ENCODE assay signal across 10 cellular contexts in the genomic region with DNA sequence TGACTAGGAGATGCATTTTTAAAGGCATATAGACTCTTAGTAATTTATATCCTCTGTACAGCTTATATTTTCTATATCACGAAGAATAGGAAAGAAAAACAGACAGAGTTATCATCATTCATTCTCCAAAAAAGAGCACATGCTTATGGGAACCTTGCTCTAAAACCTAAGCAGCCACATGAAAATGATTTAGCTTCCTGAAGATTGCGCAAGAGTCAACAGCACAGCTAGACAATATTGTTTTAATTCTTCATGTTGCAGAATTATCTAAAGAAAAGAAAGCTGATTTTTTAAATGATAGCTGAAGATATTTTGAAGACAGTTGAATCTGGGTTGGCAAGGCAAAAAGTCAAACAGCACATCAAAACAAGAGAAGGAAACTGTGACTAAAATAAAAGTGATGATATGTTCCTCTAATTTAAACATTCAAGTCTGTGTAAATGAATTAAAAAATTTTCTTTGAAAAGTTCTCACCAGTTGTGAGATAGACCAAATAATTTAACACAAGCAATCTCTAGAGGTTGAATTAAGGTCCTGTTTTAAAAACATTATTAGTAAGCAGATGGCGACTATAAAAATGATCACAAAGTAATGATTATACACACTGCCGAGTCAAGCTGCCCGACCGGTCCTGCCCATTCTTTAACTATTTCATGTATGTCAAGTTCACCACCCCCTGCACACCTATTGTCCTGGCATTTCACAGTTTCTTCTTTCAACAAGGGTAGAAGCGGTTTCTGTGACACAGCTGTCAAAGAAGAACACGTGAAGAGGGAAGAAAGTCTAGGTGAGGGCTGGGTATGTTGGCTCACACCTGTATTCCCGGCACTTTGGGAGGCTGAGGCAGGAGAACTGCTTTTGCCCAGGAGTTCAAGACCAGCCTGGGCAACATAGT.
A peak's percentile ranks its signal among the peaks of the same experiment; 100 is the strongest.
DNase-seq lines count a peak whose midpoint lies in the region; FAIRE-seq and TF ChIP-seq lines count a peak whose summit lies in the region.
"Had no signal": no experiment of that assay in that cellular context is flagged by ENCODE, and none has a peak within 500 bp of the region (broad histone marks: within the 10 kb centered on the region; RNA-seq: fewer than 3 reads in every experiment).

No MANE protein-coding gene starts in this region.

- FAIRE-seq in H1 (lab: Jason Lieb, UNC), result no peak
- FAIRE-seq: frontal cortex had no signal

- no peaks in the 10 kb centered on the region for H3K9me2 ChIP-seq in SK-N-SH

- H3K9me3 ChIP-seq in H1 (ENCODE audit: insufficient read depth in 2 of 2, low read depth in 1 of 2, low read length in 1 of 2) (no peaks in the 10 kb centered on the region), prostate gland (no peaks in the 10 kb centered on the region), SK-N-SH (no peaks in the 10 kb centered on the region)

- H4K91ac ChIP-seq in H1 (replicated peaks; ENCODE audit: insufficient read length, low read length), result no peak overlapping the region

- H2BK12ac ChIP-seq in H1 (ENCODE audit: low read depth, low read length), result no peak overlapping the region

- H3F3A ChIP-seq in SK-N-SH (replicated peaks; ENCODE audit: insufficient read depth), result no peaks in the 10 kb centered on the region

- intact Hi-C loops in prostate gland (cut with DNase I), result no loop called here

- no peaks in the 10 kb centered on the region for H3K36me3 ChIP-seq in H1 (ENCODE audit: control insufficient read depth in 2 of 4, insufficient read depth in 4 of 4, low read length in 3 of 4)
- no peaks in the 10 kb centered on the region for H3K36me3 ChIP-seq in prostate gland
- no peaks in the 10 kb centered on the region for H3K36me3 ChIP-seq in SK-N-SH (replicated peaks in 1 of 2; ENCODE audit: control insufficient read depth in 1 of 2, insufficient read depth in 2 of 2, low read length in 1 of 2)

- H3K56ac ChIP-seq in H1 (replicated peaks; ENCODE audit: insufficient read length, low read depth, low read length), result no peak overlapping the region

- H2BK15ac ChIP-seq in H1 (ENCODE audit: low read length), result no peak overlapping the region

- H3K23me2 ChIP-seq in H1 (ENCODE audit: low read depth, low read length), result no peaks in the 10 kb centered on the region

- POLR2A ChIA-PET in H1 (lab: Charles Lee; ENCODE audit: partially characterized antibody) (interaction anchor here (1.6 kb wide), 1 partner anchor 10 kb away, joined by 3 read pairs; no protein-coding TSS in a partner anchor), SK-N-SH (lab: Yijun Ruan, JAX) (no interaction called here)

- no peaks in the 10 kb centered on the region for H3K79me1 ChIP-seq in H1 (ENCODE audit: low read depth, low read length)

- H2AFZ ChIP-seq in H1 (ENCODE audit: low read length) (no peak overlapping the region), SK-N-SH (ENCODE audit: low read depth) (no peak overlapping the region)

- DNase-seq in HT-29 (ENCODE audit: low spot score) (peak; percentile 44), RPMI7951 (ENCODE audit: low read depth) (peak; percentile 46), H1 (ENCODE audit: low read depth in 1 of 2, low spot score in 2 of 2) (no peak), prostate gland (ENCODE audit: low spot score) (peak; percentile 48), T1000 (lab: John Stamatoyannopoulos, UW) (no peak), SK-N-SH (no peak), germinal center (ENCODE audit: low spot score) (no peak)
- DNase-seq: activated effector memory CD4-positive, alpha-beta T cell treated with anti-CD3 and anti-CD28 coated beads, Interleukin-2, amount 50 U/mL, for 16 hours; NCI-H1694 treated with DMSO at 0.1 percent for 48 hours had no signal

- no peak for TF ChIP-seq EP300 in H1 (IDR thresholded peaks at IDR 0.05; ENCODE audit: borderline replicate concordance in 1 of 2, low read depth in 2 of 2, low read length in 2 of 2)
- TF ChIP-seq EP300 in SK-N-SH (IDR thresholded peaks at IDR 0.05; ENCODE audit: borderline replicate concordance in 1 of 2, low read depth in 1 of 2, low read length in 1 of 2), result no peak

- CTCF ChIA-PET in H1 (lab: Charles Lee; ENCODE audit: partially characterized antibody) (interaction anchor here (1.4 to 2.2 kb wide), 3 partner anchors 33 to 238 kb away, joined by 3 to 8 read pairs (median 6); no protein-coding TSS in a partner anchor), SK-N-SH (lab: Yijun Ruan, JAX) (no interaction called here)

- H3K4me3 ChIP-seq in H1 (ENCODE audit: extremely low read depth in 1 of 4, insufficient read depth in 2 of 4, low read depth in 3 of 4, low read length in 4 of 4), result no peak overlapping the region
- no peak overlapping the region for H3K4me3 ChIP-seq in prostate gland
- no peak overlapping the region for H3K4me3 ChIP-seq in SK-N-SH (ENCODE audit: low read depth in 2 of 2, low read length in 1 of 2)

- no peak overlapping the region for H2BK120ac ChIP-seq in H1 (replicated peaks; ENCODE audit: low read depth, low read length)

- H3K27ac ChIP-seq in H1 (ENCODE audit: low read depth, low read length) (no peak overlapping the region), prostate gland (peak overlapping the region; percentile 45 to 46), SK-N-SH (ENCODE audit: low read depth in 2 of 2, low read length in 1 of 2) (no peak overlapping the region)

- no peak for TF ChIP-seq POLR2A in H1 (IDR thresholded peaks at IDR 0.05; ENCODE audit: control extremely low read depth in 1 of 2, low read depth in 2 of 2, low read length in 2 of 2)
- TF ChIP-seq POLR2A in prostate gland (IDR thresholded peaks at IDR 0.05), result no peak

- H3K14ac ChIP-seq in H1 (ENCODE audit: insufficient read length), result no peak overlapping the region

- H2AK5ac ChIP-seq in H1 (ENCODE audit: low read depth, low read length), result no peak overlapping the region

- H2BK5ac ChIP-seq in H1 (ENCODE audit: low read depth, low read length), result no peak overlapping the region

- H3K9ac ChIP-seq in H1 (replicated peaks in 1 of 4; ENCODE audit: extremely low read depth in 1 of 4, low read depth in 3 of 4, low read length in 3 of 4) (no peak overlapping the region), SK-N-SH (no peak overlapping the region)

- no peak overlapping the region for H3K4ac ChIP-seq in H1 (replicated peaks; ENCODE audit: insufficient read length, low read depth, low read length)

- H2BK20ac ChIP-seq in H1 (ENCODE audit: low read length), result no peak overlapping the region

- no peak overlapping the region for H3K4me2 ChIP-seq in H1 (ENCODE audit: insufficient read depth in 1 of 2, low read depth in 2 of 2, low read length in 2 of 2)
- H3K4me2 ChIP-seq in SK-N-SH, result no peak overlapping the region

- H3K18ac ChIP-seq in H1 (ENCODE audit: extremely low read depth, low read length), result no peak overlapping the region

- H3K79me2 ChIP-seq in H1 (ENCODE audit: control insufficient read depth in 1 of 2, insufficient read depth in 2 of 2, low read length in 2 of 2), result no peaks in the 10 kb centered on the region
- H3K79me2 ChIP-seq in SK-N-SH (ENCODE audit: insufficient read depth), result no peaks in the 10 kb centered on the region

- TF ChIP-seq CTCF in H1 (IDR thresholded peaks at IDR 0.05; ENCODE audit: control extremely low read depth in 1 of 3, insufficient read depth in 1 of 3, low read depth in 1 of 3, low read length in 3 of 3) (no peak), prostate gland (IDR thresholded peaks at IDR 0.05) (no peak), SK-N-SH (IDR thresholded peaks at IDR 0.05) (no peak)

- H4K20me1 ChIP-seq in H1 (replicated peaks in 1 of 2; ENCODE audit: control insufficient read depth in 1 of 2, insufficient read depth in 2 of 2, low read length in 2 of 2) (no peaks in the 10 kb centered on the region), SK-N-SH (ENCODE audit: insufficient read depth) (no peaks in the 10 kb centered on the region)

- H3K4me1 ChIP-seq in H1 (replicated peaks in 1 of 4; ENCODE audit: control insufficient read depth in 3 of 4, insufficient read depth in 4 of 4, low read length in 3 of 4), result peaks cover 0 to 6% (median 1%) of the 10 kb centered on the region in 4 experiments; a peak in 3 of 7 replicates
- H3K4me1 ChIP-seq in prostate gland (replicated peaks), result no peaks in the 10 kb centered on the region
- peaks cover 0 to 7% of the 10 kb centered on the region in 2 experiments; a peak in 3 of 4 replicates for H3K4me1 ChIP-seq in SK-N-SH (ENCODE audit: control insufficient read depth in 1 of 2, insufficient read depth in 2 of 2, low read depth in 1 of 2, low read length in 1 of 2)

- no peak overlapping the region for H3K23ac ChIP-seq in H1 (ENCODE audit: insufficient read length)

- H3K27me3 ChIP-seq in H1 (replicated peaks in 1 of 4; ENCODE audit: control insufficient read depth in 3 of 4, extremely low read depth in 1 of 4, insufficient read depth in 3 of 4, low read length in 3 of 4), result no peaks in the 10 kb centered on the region; a peak in 1 of 7 replicates
- H3K27me3 ChIP-seq in prostate gland (replicated peaks; ENCODE audit: insufficient read depth), result no peaks in the 10 kb centered on the region
- no peaks in the 10 kb centered on the region for H3K27me3 ChIP-seq in SK-N-SH (ENCODE audit: insufficient read depth)

- 81% methylated on average over 9 of the region's 9 CpGs; no CpG with 5 or more reads in 1 of the 2 experiments for WGBS in H1 (ENCODE audit: extremely low coverage in 1 of 2, insufficient coverage in 1 of 2, insufficient read length in 1 of 2, insufficient replicate concordance in 2 of 2, low coverage in 1 of 2, low lambda C conversion rate in 2 of 2, missing lambda C conversion rate in 1 of 2), 2 experiments
- WGBS in prostate gland, result 36% methylated on average over 9 of the region's 9 CpGs
- 78% methylated on average over 9 of the region's 9 CpGs for WGBS in SK-N-SH (ENCODE audit: low lambda C conversion rate)

- no peak overlapping the region for H4K8ac ChIP-seq in H1 (ENCODE audit: extremely low read depth, insufficient read depth, low read length)

- no peak for TF ChIP-seq RAD21 in H1 (IDR thresholded peaks at IDR 0.05 in 1 of 2, conservative IDR thresholded peaks at IDR 0.05 in 1 of 2; ENCODE audit: low read depth in 2 of 2, low read length in 2 of 2)
- TF ChIP-seq RAD21 in SK-N-SH (IDR thresholded peaks at IDR 0.05; ENCODE audit: low read length), result no peak

- no peak overlapping the region for H4K5ac ChIP-seq in H1 (ENCODE audit: insufficient read length, low read depth, low read length)

TF ChIP-seq in H1, 55 proteins besides CTCF, POLR2A, EP300 and RAD21:
- TF ChIP-seq CEBPB (IDR thresholded peaks at IDR 0.05; ENCODE audit: low read depth, low read length) (peak; percentile 96), SIN3A (conservative IDR thresholded peaks at IDR 0.05 in 1 of 2, IDR thresholded peaks at IDR 0.05 in 1 of 2; ENCODE audit: low read depth in 1 of 2, low read length in 2 of 2) (no peak)

TF ChIP-seq in SK-N-SH, 30 proteins besides CTCF, POLR2A, EP300 and RAD21 (continues in another document):
- TF ChIP-seq TEAD4 (IDR thresholded peaks at IDR 0.05; ENCODE audit: borderline replicate concordance, insufficient read depth) (no peak), NRF1 (IDR thresholded peaks at IDR 0.05; ENCODE audit: low read depth, low read length) (no peak), MEF2A (IDR thresholded peaks at IDR 0.05; ENCODE audit: borderline replicate concordance, low read depth) (no peak), GABPA (IDR thresholded peaks at IDR 0.05; ENCODE audit: low read depth) (no peak), CHD2 (IDR thresholded peaks at IDR 0.05; ENCODE audit: low read length, partially characterized antibody) (no peak)

Comparison
In these comparisons a context has a peak if more than half of its experiments do, and no peak if none do; other contexts are left out.
1. DNase-seq: peak in HT-29 (single experiment), RPMI7951 (single experiment) and prostate gland (single experiment); none in H1 (0 of 2), T1000 (single experiment), SK-N-SH (single experiment) and germinal center (single experiment).
2. H3K27ac ChIP-seq: peak in prostate gland (2 of 2); none in H1 (single experiment) and SK-N-SH (0 of 2).